16 cellular contexts compared by ENCODE assay signal in the genomic region with DNA sequence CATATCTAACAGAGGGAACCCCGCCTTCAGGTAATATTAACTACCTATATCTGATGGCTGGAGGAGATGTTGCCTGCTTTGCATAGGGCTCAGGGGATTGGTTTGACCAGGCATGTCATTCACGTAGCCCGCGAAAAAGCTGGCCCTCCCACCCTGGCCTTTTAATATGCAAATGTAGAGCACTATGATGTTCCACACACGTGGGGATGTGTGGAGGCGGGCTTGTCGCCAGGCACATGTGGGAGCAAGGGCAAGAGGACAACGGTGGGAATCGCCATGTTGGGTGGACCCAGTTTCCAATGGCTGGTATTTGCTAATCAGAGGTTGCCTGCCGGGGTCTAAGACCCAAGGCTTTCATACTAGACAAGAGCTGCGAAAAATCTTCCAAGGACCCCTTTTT.
DNase-seq lines count a peak whose midpoint lies in the region; ATAC-seq and TF ChIP-seq lines count a peak whose summit lies in the region.
"Had no signal": no experiment of that assay in that cellular context is flagged by ENCODE, and none has a peak within 500 bp of the region (broad histone marks: within the 10 kb centered on the region; RNA-seq: fewer than 3 reads in every experiment).

No MANE protein-coding gene starts in this region.

- H3K36me3 Mint-ChIP-seq in nephron progenitor cell (ENCODE audit: low read depth): no peaks in the 10 kb centered on the region
- H3K36me3 Mint-ChIP-seq in type B pancreatic cell: no peaks in the 10 kb centered on the region
- H3K36me3 Mint-ChIP-seq in CD14-positive monocyte: no peaks in the 10 kb centered on the region
- H3K36me3 Mint-ChIP-seq: CD4-positive, CD25-positive, alpha-beta regulatory T cell; CD8-positive, alpha-beta T cell had no signal

- no peaks in the 10 kb centered on the region for H3K4me1 Mint-ChIP-seq in nephron progenitor cell
- H3K4me1 Mint-ChIP-seq in type B pancreatic cell (ENCODE audit: unreplicated experiment): no peaks in the 10 kb centered on the region
- H3K4me1 Mint-ChIP-seq in CD14-positive monocyte: no peaks in the 10 kb centered on the region
- H3K4me1 Mint-ChIP-seq: CD4-positive, CD25-positive, alpha-beta regulatory T cell had no signal

- H3K27me3 ChIP-seq in left ventricle myocardium inferior (ENCODE audit: low read depth): no peaks in the 10 kb centered on the region
- no peaks in the 10 kb centered on the region for H3K27me3 ChIP-seq in heart left ventricle
- no peaks in the 10 kb centered on the region for H3K27me3 ChIP-seq in aorta (ENCODE audit: control insufficient read depth in 1 of 2, insufficient read depth in 2 of 2, low read length in 1 of 2)

- H3K27me3 Mint-ChIP-seq in nephron progenitor cell (ENCODE audit: low read depth, poor library complexity) (no peaks in the 10 kb centered on the region), type B pancreatic cell (no peaks in the 10 kb centered on the region), CD14-positive monocyte (ENCODE audit: low read depth in 3 of 3) (no peaks in the 10 kb centered on the region)
- H3K27me3 Mint-ChIP-seq: CD4-positive, CD25-positive, alpha-beta regulatory T cell had no signal

- H3K36me3 ChIP-seq in left ventricle myocardium inferior (no peaks in the 10 kb centered on the region), heart left ventricle (no peaks in the 10 kb centered on the region), aorta (ENCODE audit: control insufficient read depth in 1 of 2, insufficient read depth in 2 of 2, low read length in 1 of 2) (no peaks in the 10 kb centered on the region)

- TF ChIP-seq POLR2A in heart left ventricle (IDR thresholded peaks at IDR 0.05): no peak
- TF ChIP-seq POLR2A in erythroblast (IDR thresholded peaks at IDR 0.05; ENCODE audit: low read length): no peak

- intact Hi-C loops in left ventricle myocardium inferior (cut with micrococcal nuclease) (no loop called here), heart left ventricle (cut with DNase I) (no loop called here), sciatic nerve (cut with DNase I) (no loop called here), aorta (cut with DNase I) (no loop called here), CD14-positive monocyte (cut with micrococcal nuclease) (no loop called here)

- TF ChIP-seq CTCF in left ventricle myocardium inferior (IDR thresholded peaks at IDR 0.05; ENCODE audit: borderline replicate concordance) (no peak), heart left ventricle (IDR thresholded peaks at IDR 0.05) (no peak), nephron progenitor cell (IDR thresholded peaks at IDR 0.05) (no peak), type B pancreatic cell (conservative IDR thresholded peaks at IDR 0.05) (no peak), CD14-positive monocyte (IDR thresholded peaks at IDR 0.05) (no peak)

- H3K4me3 ChIP-seq in left ventricle myocardium inferior (no peak overlapping the region), heart left ventricle (no peak overlapping the region), aorta (ENCODE audit: low read length in 2 of 2) (no peak overlapping the region)

- no peaks in the 10 kb centered on the region for H3K9me3 Mint-ChIP-seq in nephron progenitor cell
- H3K9me3 Mint-ChIP-seq in type B pancreatic cell: peaks cover 6% of the 10 kb centered on the region
- H3K9me3 Mint-ChIP-seq in CD14-positive monocyte: peaks cover 1 to 12% (median 4%) of the 10 kb centered on the region in 7 donors
- H3K9me3 Mint-ChIP-seq: CD8-positive, alpha-beta T cell had no signal

- H3K4me3 Mint-ChIP-seq in nephron progenitor cell (no peak overlapping the region), type B pancreatic cell (no peak overlapping the region), CD14-positive monocyte (no peak overlapping the region)
- H3K4me3 Mint-ChIP-seq: CD4-positive, CD25-positive, alpha-beta regulatory T cell; CD8-positive, alpha-beta T cell had no signal

- no peaks in the 10 kb centered on the region for H3K4me1 ChIP-seq in left ventricle myocardium inferior
- H3K4me1 ChIP-seq in heart left ventricle: no peaks in the 10 kb centered on the region
- no peaks in the 10 kb centered on the region for H3K4me1 ChIP-seq in aorta (ENCODE audit: control insufficient read depth in 1 of 2, insufficient read depth in 2 of 2, low read length in 2 of 2)
- H3K4me1 ChIP-seq: Caco-2 had no signal

- H3K27ac ChIP-seq in left ventricle myocardium inferior (replicated peaks) (no peak overlapping the region), heart left ventricle (no peak overlapping the region), aorta (ENCODE audit: low read depth in 1 of 2, low read length in 2 of 2) (no peak overlapping the region)

- H3K9me3 ChIP-seq in left ventricle myocardium inferior (replicated peaks) (no peaks in the 10 kb centered on the region), heart left ventricle (no peaks in the 10 kb centered on the region), aorta (ENCODE audit: control insufficient read depth, low read length) (peaks cover 1% of the 10 kb centered on the region)
- H3K9me3 ChIP-seq: Caco-2 had no signal

- peak; percentile 8 for DNase-seq in left ventricle myocardium inferior
- DNase-seq in heart left ventricle: no peak
- peak; percentile 1 for DNase-seq in nephron progenitor cell
- peak; percentile 35 for DNase-seq in sciatic nerve (ENCODE audit: low spot score)
- no peak for DNase-seq in type B pancreatic cell (ENCODE audit: extremely low spot score, unreplicated experiment)
- DNase-seq in erythroblast (lab: John Stamatoyannopoulos, UW): no peak
- no peak for DNase-seq in aorta
- DNase-seq in CD14-positive monocyte (ENCODE audit: low spot score): no peak
- DNase-seq: C1 segment of cervical spinal cord; Caco-2; CD4-positive, CD25-positive, alpha-beta regulatory T cell; CD8-positive, alpha-beta T cell; DMS153; DND-41; H7; HCEC 1CT had no signal

- ATAC-seq in heart left ventricle (no peak), sciatic nerve (no peak), aorta (ENCODE audit: low FRiP score) (no peak)
- ATAC-seq: CD8-positive, alpha-beta T cell had no signal

- 84 to 90% (median 87%) methylated on average over 11 of the region's 11 CpGs for WGBS in heart left ventricle, 4 donors
- WGBS in aorta, 2 donors: 95 to 97% methylated on average over 11 of the region's 11 CpGs

- no peak overlapping the region for H3K27ac Mint-ChIP-seq in nephron progenitor cell
- peak overlapping the region; percentile 75 for H3K27ac Mint-ChIP-seq in type B pancreatic cell
- H3K27ac Mint-ChIP-seq in CD14-positive monocyte: no peak overlapping the region
- H3K27ac Mint-ChIP-seq: CD4-positive, CD25-positive, alpha-beta regulatory T cell; CD8-positive, alpha-beta T cell had no signal

Comparison
In these comparisons a context has a peak if more than half of its experiments do, and no peak if none do; other contexts are left out.
1. DNase-seq: peak in left ventricle myocardium inferior (single experiment), nephron progenitor cell (single experiment) and sciatic nerve (single experiment); none in heart left ventricle (0 of 5), type B pancreatic cell (single experiment), erythroblast (0 of 2), aorta (0 of 2) and CD14-positive monocyte (single experiment).